1 cellular context compared by ENCODE assay signal in the genomic region with DNA sequence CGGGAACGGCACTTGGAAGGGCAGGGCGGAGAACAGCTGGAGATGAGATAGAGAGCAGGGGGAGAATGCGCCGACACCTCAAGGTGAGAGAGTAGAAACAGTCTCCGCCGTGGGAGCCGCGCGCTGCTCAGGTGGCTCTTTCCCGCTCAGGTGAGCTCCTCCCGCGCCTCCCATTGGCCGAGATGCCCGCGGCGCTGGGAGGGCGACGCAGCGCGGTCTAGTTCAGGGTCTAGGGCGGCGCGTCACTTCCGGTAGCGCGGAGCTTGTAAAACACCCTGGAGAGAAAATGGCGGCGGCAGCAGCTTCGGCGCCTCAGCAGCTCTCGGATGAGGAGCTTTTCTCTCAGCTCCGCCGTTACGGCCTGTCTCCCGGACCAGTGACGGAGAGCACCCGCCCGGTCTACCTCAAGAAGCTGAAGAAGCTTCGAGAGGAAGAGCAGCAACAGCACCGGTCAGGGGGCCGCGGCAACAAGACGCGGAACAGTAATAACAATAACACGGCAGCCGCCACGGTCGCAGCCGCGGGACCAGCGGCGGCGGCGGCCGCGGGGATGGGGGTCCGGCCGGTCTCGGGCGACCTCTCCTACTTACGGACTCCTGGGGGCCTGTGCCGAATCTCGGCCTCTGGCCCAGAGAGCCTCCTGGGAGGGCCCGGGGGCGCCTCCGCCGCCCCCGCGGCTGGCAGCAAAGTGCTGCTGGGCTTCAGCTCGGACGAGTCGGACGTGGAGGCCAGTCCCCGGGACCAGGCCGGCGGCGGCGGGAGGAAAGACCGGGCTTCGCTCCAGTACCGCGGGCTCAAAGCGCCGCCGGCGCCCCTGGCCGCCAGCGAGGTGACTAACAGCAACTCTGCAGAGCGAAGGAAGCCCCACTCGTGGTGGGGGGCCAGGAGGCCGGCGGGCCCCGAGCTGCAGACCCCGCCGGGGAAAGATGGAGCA.
TF ChIP-seq lines count a peak whose summit lies in the region.

A gene (plus strand): TSS at position 273 of the 934 bp plus-strand sequence. CDS start 14 bp downstream, at position 287.

TF ChIP-seq in GM12878, 131 proteins besides CTCF, POLR2A, EP300 and RAD21 (continued from another document and continues in another):
- TF ChIP-seq, protein P1, sequence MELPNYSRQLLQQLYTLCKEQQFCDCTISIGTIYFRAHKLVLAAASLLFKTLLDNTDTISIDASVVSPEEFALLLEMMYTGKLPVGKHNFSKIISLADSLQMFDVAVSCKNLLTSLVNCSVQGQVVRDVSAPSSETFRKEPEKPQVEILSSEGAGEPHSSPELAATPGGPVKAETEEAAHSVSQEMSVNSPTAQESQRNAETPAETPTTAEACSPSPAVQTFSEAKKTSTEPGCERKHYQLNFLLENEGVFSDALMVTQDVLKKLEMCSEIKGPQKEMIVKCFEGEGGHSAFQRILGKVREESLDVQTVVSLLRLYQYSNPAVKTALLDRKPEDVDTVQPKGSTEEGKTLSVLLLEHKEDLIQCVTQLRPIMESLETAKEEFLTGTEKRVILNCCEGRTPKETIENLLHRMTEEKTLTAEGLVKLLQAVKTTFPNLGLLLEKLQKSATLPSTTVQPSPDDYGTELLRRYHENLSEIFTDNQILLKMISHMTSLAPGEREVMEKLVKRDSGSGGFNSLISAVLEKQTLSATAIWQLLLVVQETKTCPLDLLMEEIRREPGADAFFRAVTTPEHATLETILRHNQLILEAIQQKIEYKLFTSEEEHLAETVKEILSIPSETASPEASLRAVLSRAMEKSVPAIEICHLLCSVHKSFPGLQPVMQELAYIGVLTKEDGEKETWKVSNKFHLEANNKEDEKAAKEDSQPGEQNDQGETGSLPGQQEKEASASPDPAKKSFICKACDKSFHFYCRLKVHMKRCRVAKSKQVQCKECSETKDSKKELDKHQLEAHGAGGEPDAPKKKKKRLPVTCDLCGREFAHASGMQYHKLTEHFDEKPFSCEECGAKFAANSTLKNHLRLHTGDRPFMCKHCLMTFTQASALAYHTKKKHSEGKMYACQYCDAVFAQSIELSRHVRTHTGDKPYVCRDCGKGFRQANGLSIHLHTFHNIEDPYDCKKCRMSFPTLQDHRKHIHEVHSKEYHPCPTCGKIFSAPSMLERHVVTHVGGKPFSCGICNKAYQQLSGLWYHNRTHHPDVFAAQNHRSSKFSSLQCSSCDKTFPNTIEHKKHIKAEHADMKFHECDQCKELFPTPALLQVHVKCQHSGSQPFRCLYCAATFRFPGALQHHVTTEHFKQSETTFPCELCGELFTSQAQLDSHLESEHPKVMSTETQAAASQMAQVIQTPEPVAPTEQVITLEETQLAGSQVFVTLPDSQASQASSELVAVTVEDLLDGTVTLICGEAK (IDR thresholded peaks at IDR 0.05; ENCODE audit: borderline replicate concordance): peak; percentile 79; the same call in 1 of the 2 replicates
- TF ChIP-seq TARDBP (IDR thresholded peaks at IDR 0.05; ENCODE audit: borderline replicate concordance) (no peak), CHD2 (IDR thresholded peaks at IDR 0.05; ENCODE audit: borderline replicate concordance, low read depth, low read length) (peak; percentile 37; the same call in 1 of the 2 replicates), SIN3A (IDR thresholded peaks at IDR 0.05; ENCODE audit: low read depth, low read length) (peak; percentile 64; the same call in 1 of the 2 replicates), ZNF622 (IDR thresholded peaks at IDR 0.05) (no peak), TCF3 (IDR thresholded peaks at IDR 0.05; ENCODE audit: borderline replicate concordance, insufficient read depth, low read depth, low read length) (peak; percentile 46; the same call in 1 of the 2 replicates), RFX5 (IDR thresholded peaks at IDR 0.05; ENCODE audit: low read depth, low read length) (0 out of 2 replicates have a peak, but pooled peaks have one; percentile 51), KLF5 (IDR thresholded peaks at IDR 0.05; ENCODE audit: partially characterized antibody) (peak; percentile 60), IRF4 (IDR thresholded peaks at IDR 0.05; ENCODE audit: low read depth, low read length) (0 out of 2 replicates have a peak, but pooled peaks have one; percentile 6), JUNB (IDR thresholded peaks at IDR 0.05) (no peak), POU2F2 (IDR thresholded peaks at IDR 0.05; ENCODE audit: borderline replicate concordance, low read depth, low read length) (peak; percentile 62; the same call in 2 of the 3 replicates), ZNF24 (IDR thresholded peaks at IDR 0.05) (no peak), GATAD2B (conservative IDR thresholded peaks at IDR 0.05; ENCODE audit: low read depth) (peak; percentile 43; the same call in 1 of the 2 replicates), RELA (IDR thresholded peaks at IDR 0.05; ENCODE audit: borderline replicate concordance, partially characterized antibody) (no peak), PML (IDR thresholded peaks at IDR 0.05; ENCODE audit: low read length) (peak; percentile 84), DPF2 (IDR thresholded peaks at IDR 0.05) (no peak), BCL11A (IDR thresholded peaks at IDR 0.05; ENCODE audit: low read depth, low read length) (no peak), NR2F1 (conservative IDR thresholded peaks at IDR 0.05) (peak; percentile 45; the same call in 1 of the 2 replicates), FOXK2 (IDR thresholded peaks at IDR 0.05) (no peak), NFYA (IDR thresholded peaks at IDR 0.05; ENCODE audit: borderline replicate concordance, low read depth, low read length) (no peak), BHLHE40 (IDR thresholded peaks at IDR 0.05; ENCODE audit: borderline replicate concordance in 1 of 2, low read depth in 2 of 2, low read length in 1 of 2) (peak in 1 of 2 experiments; percentile 53; a peak in 1 of 4 replicates)
- TF ChIP-seq, protein P2, sequence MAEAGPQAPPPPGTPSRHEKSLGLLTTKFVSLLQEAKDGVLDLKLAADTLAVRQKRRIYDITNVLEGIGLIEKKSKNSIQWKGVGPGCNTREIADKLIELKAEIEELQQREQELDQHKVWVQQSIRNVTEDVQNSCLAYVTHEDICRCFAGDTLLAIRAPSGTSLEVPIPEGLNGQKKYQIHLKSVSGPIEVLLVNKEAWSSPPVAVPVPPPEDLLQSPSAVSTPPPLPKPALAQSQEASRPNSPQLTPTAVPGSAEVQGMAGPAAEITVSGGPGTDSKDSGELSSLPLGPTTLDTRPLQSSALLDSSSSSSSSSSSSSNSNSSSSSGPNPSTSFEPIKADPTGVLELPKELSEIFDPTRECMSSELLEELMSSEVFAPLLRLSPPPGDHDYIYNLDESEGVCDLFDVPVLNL (IDR thresholded peaks at IDR 0.05; ENCODE audit: low read depth, low read length): peak; percentile 69
- TF ChIP-seq, protein P3, sequence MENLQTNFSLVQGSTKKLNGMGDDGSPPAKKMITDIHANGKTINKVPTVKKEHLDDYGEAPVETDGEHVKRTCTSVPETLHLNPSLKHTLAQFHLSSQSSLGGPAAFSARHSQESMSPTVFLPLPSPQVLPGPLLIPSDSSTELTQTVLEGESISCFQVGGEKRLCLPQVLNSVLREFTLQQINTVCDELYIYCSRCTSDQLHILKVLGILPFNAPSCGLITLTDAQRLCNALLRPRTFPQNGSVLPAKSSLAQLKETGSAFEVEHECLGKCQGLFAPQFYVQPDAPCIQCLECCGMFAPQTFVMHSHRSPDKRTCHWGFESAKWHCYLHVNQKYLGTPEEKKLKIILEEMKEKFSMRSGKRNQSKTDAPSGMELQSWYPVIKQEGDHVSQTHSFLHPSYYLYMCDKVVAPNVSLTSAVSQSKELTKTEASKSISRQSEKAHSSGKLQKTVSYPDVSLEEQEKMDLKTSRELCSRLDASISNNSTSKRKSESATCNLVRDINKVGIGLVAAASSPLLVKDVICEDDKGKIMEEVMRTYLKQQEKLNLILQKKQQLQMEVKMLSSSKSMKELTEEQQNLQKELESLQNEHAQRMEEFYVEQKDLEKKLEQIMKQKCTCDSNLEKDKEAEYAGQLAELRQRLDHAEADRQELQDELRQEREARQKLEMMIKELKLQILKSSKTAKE (IDR thresholded peaks at IDR 0.05; ENCODE audit: low read depth, poor library complexity, severe bottlenecking): no peak
- TF ChIP-seq, protein P4, sequence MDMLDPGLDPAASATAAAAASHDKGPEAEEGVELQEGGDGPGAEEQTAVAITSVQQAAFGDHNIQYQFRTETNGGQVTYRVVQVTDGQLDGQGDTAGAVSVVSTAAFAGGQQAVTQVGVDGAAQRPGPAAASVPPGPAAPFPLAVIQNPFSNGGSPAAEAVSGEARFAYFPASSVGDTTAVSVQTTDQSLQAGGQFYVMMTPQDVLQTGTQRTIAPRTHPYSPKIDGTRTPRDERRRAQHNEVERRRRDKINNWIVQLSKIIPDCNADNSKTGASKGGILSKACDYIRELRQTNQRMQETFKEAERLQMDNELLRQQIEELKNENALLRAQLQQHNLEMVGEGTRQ (IDR thresholded peaks at IDR 0.05; ENCODE audit: borderline replicate concordance, low read depth, low read length): peak; percentile 46
- TF ChIP-seq, protein P5, sequence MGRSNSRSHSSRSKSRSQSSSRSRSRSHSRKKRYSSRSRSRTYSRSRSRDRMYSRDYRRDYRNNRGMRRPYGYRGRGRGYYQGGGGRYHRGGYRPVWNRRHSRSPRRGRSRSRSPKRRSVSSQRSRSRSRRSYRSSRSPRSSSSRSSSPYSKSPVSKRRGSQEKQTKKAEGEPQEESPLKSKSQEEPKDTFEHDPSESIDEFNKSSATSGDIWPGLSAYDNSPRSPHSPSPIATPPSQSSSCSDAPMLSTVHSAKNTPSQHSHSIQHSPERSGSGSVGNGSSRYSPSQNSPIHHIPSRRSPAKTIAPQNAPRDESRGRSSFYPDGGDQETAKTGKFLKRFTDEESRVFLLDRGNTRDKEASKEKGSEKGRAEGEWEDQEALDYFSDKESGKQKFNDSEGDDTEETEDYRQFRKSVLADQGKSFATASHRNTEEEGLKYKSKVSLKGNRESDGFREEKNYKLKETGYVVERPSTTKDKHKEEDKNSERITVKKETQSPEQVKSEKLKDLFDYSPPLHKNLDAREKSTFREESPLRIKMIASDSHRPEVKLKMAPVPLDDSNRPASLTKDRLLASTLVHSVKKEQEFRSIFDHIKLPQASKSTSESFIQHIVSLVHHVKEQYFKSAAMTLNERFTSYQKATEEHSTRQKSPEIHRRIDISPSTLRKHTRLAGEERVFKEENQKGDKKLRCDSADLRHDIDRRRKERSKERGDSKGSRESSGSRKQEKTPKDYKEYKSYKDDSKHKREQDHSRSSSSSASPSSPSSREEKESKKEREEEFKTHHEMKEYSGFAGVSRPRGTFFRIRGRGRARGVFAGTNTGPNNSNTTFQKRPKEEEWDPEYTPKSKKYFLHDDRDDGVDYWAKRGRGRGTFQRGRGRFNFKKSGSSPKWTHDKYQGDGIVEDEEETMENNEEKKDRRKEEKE (IDR thresholded peaks at IDR 0.05): no peak
- TF ChIP-seq, protein P6, sequence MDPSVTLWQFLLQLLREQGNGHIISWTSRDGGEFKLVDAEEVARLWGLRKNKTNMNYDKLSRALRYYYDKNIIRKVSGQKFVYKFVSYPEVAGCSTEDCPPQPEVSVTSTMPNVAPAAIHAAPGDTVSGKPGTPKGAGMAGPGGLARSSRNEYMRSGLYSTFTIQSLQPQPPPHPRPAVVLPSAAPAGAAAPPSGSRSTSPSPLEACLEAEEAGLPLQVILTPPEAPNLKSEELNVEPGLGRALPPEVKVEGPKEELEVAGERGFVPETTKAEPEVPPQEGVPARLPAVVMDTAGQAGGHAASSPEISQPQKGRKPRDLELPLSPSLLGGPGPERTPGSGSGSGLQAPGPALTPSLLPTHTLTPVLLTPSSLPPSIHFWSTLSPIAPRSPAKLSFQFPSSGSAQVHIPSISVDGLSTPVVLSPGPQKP (IDR thresholded peaks at IDR 0.05; ENCODE audit: low read depth, low read length): peak; percentile 97
- TF ChIP-seq, protein P7, sequence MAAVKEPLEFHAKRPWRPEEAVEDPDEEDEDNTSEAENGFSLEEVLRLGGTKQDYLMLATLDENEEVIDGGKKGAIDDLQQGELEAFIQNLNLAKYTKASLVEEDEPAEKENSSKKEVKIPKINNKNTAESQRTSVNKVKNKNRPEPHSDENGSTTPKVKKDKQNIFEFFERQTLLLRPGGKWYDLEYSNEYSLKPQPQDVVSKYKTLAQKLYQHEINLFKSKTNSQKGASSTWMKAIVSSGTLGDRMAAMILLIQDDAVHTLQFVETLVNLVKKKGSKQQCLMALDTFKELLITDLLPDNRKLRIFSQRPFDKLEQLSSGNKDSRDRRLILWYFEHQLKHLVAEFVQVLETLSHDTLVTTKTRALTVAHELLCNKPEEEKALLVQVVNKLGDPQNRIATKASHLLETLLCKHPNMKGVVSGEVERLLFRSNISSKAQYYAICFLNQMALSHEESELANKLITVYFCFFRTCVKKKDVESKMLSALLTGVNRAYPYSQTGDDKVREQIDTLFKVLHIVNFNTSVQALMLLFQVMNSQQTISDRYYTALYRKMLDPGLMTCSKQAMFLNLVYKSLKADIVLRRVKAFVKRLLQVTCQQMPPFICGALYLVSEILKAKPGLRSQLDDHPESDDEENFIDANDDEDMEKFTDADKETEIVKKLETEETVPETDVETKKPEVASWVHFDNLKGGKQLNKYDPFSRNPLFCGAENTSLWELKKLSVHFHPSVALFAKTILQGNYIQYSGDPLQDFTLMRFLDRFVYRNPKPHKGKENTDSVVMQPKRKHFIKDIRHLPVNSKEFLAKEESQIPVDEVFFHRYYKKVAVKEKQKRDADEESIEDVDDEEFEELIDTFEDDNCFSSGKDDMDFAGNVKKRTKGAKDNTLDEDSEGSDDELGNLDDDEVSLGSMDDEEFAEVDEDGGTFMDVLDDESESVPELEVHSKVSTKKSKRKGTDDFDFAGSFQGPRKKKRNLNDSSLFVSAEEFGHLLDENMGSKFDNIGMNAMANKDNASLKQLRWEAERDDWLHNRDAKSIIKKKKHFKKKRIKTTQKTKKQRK (IDR thresholded peaks at IDR 0.05; ENCODE audit: low read depth, low read length): no peak
- TF ChIP-seq, protein P8, sequence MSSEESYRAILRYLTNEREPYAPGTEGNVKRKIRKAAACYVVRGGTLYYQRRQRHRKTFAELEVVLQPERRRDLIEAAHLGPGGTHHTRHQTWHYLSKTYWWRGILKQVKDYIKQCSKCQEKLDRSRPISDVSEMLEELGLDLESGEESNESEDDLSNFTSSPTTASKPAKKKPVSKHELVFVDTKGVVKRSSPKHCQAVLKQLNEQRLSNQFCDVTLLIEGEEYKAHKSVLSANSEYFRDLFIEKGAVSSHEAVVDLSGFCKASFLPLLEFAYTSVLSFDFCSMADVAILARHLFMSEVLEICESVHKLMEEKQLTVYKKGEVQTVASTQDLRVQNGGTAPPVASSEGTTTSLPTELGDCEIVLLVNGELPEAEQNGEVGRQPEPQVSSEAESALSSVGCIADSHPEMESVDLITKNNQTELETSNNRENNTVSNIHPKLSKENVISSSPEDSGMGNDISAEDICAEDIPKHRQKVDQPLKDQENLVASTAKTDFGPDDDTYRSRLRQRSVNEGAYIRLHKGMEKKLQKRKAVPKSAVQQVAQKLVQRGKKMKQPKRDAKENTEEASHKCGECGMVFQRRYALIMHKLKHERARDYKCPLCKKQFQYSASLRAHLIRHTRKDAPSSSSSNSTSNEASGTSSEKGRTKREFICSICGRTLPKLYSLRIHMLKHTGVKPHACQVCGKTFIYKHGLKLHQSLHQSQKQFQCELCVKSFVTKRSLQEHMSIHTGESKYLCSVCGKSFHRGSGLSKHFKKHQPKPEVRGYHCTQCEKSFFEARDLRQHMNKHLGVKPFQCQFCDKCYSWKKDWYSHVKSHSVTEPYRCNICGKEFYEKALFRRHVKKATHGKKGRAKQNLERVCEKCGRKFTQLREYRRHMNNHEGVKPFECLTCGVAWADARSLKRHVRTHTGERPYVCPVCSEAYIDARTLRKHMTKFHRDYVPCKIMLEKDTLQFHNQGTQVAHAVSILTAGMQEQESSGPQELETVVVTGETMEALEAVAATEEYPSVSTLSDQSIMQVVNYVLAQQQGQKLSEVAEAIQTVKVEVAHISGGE (CRISPR knock-in tag; IDR thresholded peaks at IDR 0.05): no peak
